1 cellular context compared by ENCODE assay signal in genomic region chr17:13756763-13757162, GRCh38.
TF ChIP-seq lines count a peak whose summit lies in the region.

No MANE protein-coding gene starts in this region.

TF ChIP-seq in HepG2, 621 proteins besides CTCF, POLR2A, EP300 and RAD21:
- TF ChIP-seq KDM5B (CRISPR knock-in tag; IDR thresholded peaks at IDR 0.05; ENCODE audit: borderline replicate concordance) (no peak), SETDB1 (CRISPR knock-in tag; IDR thresholded peaks at IDR 0.05; ENCODE audit: borderline replicate concordance) (no peak), ZNF569 (CRISPR knock-in tag; IDR thresholded peaks at IDR 0.05; ENCODE audit: borderline replicate concordance) (no peak), TMF1 (CRISPR knock-in tag; IDR thresholded peaks at IDR 0.05; ENCODE audit: low read depth) (no peak), REST (IDR thresholded peaks at IDR 0.05; ENCODE audit: borderline replicate concordance in 1 of 2, low read depth in 1 of 2, low read length in 2 of 2) (no peak), HCFC1 (IDR thresholded peaks at IDR 0.05; ENCODE audit: low read depth, low read length) (no peak), ESRRA (CRISPR knock-in tag; IDR thresholded peaks at IDR 0.05; ENCODE audit: low read depth) (no peak), ZNF740 (CRISPR knock-in tag; IDR thresholded peaks at IDR 0.05) (no peak), ZNF503 (CRISPR knock-in tag; IDR thresholded peaks at IDR 0.05) (no peak), SNAI1 (CRISPR knock-in tag; IDR thresholded peaks at IDR 0.05; ENCODE audit: borderline replicate concordance) (no peak), TOE1 (CRISPR knock-in tag; IDR thresholded peaks at IDR 0.05) (no peak), ZNF768 (CRISPR knock-in tag; IDR thresholded peaks at IDR 0.05) (no peak), GRHL1 (CRISPR knock-in tag; conservative IDR thresholded peaks at IDR 0.05) (no peak), THAP7 (CRISPR knock-in tag; IDR thresholded peaks at IDR 0.05) (no peak), ZNF232 (CRISPR knock-in tag; IDR thresholded peaks at IDR 0.05; ENCODE audit: borderline replicate concordance) (no peak), FOXM1 (CRISPR knock-in tag; IDR thresholded peaks at IDR 0.05) (no peak)
TF ChIP-seq in HepG2: peak in this region for 0.
